Comparison of ENCODE assay signal across 38 cellular contexts in the genomic region with DNA sequence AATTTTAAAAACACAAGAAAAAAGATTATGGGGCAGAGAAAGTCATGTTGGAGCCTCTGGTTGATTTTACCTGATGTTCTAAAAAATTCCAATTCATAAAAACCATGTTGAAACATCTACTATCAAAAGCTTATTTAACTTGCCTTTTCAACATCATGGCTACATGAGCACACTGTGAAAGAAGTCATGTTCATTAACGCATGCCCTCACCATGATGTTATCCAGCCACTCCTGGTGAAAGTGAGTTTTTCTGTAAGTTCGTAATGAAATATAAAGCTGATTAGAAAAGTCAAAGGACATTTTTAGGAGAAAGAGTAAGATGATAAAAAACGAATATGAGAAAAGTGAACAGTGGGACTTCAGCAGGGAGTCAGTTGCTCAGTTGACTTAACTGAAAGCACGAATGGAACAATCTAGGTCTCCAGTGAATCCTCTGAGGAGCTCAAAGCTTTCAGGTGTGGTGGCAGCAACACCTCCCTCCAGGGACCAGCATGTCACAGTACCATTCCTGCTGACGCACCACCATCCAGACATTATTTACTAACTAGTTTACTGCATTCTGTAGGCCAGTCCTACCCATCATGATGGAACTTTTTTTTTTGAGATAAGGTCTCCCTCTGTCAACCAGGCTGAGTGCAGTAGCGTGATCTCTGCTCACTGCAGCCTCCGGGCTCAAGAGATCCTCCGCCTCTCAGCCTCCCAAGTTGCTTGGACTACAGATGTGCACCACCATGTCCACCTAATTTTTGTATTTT.
"Had no signal": no experiment of that assay in that cellular context is flagged by ENCODE, and none has a peak within 500 bp of the region (broad histone marks: within the 10 kb centered on the region; RNA-seq: fewer than 3 reads in every experiment).

No MANE protein-coding gene starts in this region.

- H3K36me3 Mint-ChIP-seq: activated naive CD4-positive, alpha-beta T cell treated with anti-CD3 and anti-CD28 coated beads, Interleukin-2, amount 10 ng/mL, durations not matched to agents 7 days and 5 days; activated naive CD4-positive, alpha-beta T cell treated with anti-CD3 and anti-CD28 coated beads, Interleukin-2, amount 50 U/mL, for 24 hours; activated naive CD4-positive, alpha-beta T cell treated with anti-CD3 and anti-CD28 coated beads, Interleukin-2, amount 50 U/mL, for 72 hours; activated naive CD8-positive, alpha-beta T cell; activated naive CD8-positive, alpha-beta T cell treated with anti-CD3 and anti-CD28 coated beads for 36 hours; activated naive CD8-positive, alpha-beta T cell treated with anti-CD3 and anti-CD28 coated beads, Interleukin-2, amount 10 ng/mL, durations not matched to agents 7 days and 5 days had no signal

- H3K9me3 Mint-ChIP-seq: activated naive CD4-positive, alpha-beta T cell treated with anti-CD3 and anti-CD28 coated beads for 36 hours; activated naive CD4-positive, alpha-beta T cell treated with anti-CD3 and anti-CD28 coated beads, Interleukin-2, amount 10 ng/mL, durations not matched to agents 7 days and 5 days; activated naive CD4-positive, alpha-beta T cell treated with anti-CD3 and anti-CD28 coated beads, Interleukin-2, amount 50 U/mL, for 24 hours; activated naive CD8-positive, alpha-beta T cell treated with anti-CD3 and anti-CD28 coated beads for 36 hours; activated naive CD8-positive, alpha-beta T cell treated with anti-CD3 and anti-CD28 coated beads, Interleukin-2, amount 50 U/mL, for 24 hours; activated T-helper 1 cell treated with anti-CD3 and anti-CD28 coated beads, Interleukin-12 subunit alpha, Interleukin-12 subunit beta, Interleukin-2, Interleukin-4 antibody, amounts not matched to agents 30 ng/mL and 10 ng/mL and 1 ng/mL, durations not matched to agents 14 hours and 24 hours and 36 hours; activated T-helper 17 cell treated with anti-CD3 and anti-CD28 coated beads, Interleukin-2, amount 50 U/mL, for 72 hours had no signal

- H3K4me3 ChIP-seq: adrenal gland, ascending aorta, body of pancreas, breast epithelium had no signal

- H3K27ac Mint-ChIP-seq: activated naive CD4-positive, alpha-beta T cell treated with anti-CD3 and anti-CD28 coated beads for 36 hours; activated naive CD4-positive, alpha-beta T cell treated with anti-CD3 and anti-CD28 coated beads, Interleukin-2, amount 10 ng/mL, durations not matched to agents 7 days and 5 days; activated naive CD4-positive, alpha-beta T cell treated with anti-CD3 and anti-CD28 coated beads, Interleukin-2, amount 50 U/mL, for 24 hours; activated naive CD4-positive, alpha-beta T cell treated with anti-CD3 and anti-CD28 coated beads, Interleukin-2, amount 50 U/mL, for 72 hours; activated naive CD8-positive, alpha-beta T cell; activated naive CD8-positive, alpha-beta T cell treated with anti-CD3 and anti-CD28 coated beads for 36 hours; activated naive CD8-positive, alpha-beta T cell treated with anti-CD3 and anti-CD28 coated beads, Interleukin-2, amount 10 ng/mL, durations not matched to agents 7 days and 5 days; activated naive CD8-positive, alpha-beta T cell treated with anti-CD3 and anti-CD28 coated beads, Interleukin-2, amount 50 U/mL, for 24 hours; activated T-cell treated with anti-CD3 and anti-CD28 coated beads, Interleukin-2, amount 50 U/mL, for 24 hours; activated T-cell treated with anti-CD3 and anti-CD28 coated beads, Interleukin-2, amount 50 U/mL, for 72 hours; activated T-helper 1 cell treated with anti-CD3 and anti-CD28 coated beads, Interleukin-12 subunit alpha, Interleukin-12 subunit beta, Interleukin-2, Interleukin-4 antibody, amounts not matched to agents 30 ng/mL and 10 ng/mL and 1 ng/mL, durations not matched to agents 14 hours and 24 hours and 36 hours; activated T-helper 17 cell treated with anti-CD3 and anti-CD28 coated beads, Interleukin-2, amount 50 U/mL, for 72 hours; activated T-helper 2 cell treated with anti-CD3 and anti-CD28 coated beads, Interferon-gamma antibody, Interleukin-2, Interleukin-4, amounts not matched to agents 10 μg/mL and 5 μg/mL and 100 μg/mL, durations not matched to agents 14 hours and 24 hours and 36 hours had no signal

- H3K4me3 Mint-ChIP-seq: activated naive CD4-positive, alpha-beta T cell treated with anti-CD3 and anti-CD28 coated beads for 36 hours; activated naive CD4-positive, alpha-beta T cell treated with anti-CD3 and anti-CD28 coated beads, Interleukin-2, amount 10 ng/mL, durations not matched to agents 7 days and 5 days; activated naive CD4-positive, alpha-beta T cell treated with anti-CD3 and anti-CD28 coated beads, Interleukin-2, amount 50 U/mL, for 24 hours; activated naive CD8-positive, alpha-beta T cell; activated naive CD8-positive, alpha-beta T cell treated with anti-CD3 and anti-CD28 coated beads for 36 hours; activated naive CD8-positive, alpha-beta T cell treated with anti-CD3 and anti-CD28 coated beads, Interleukin-2, amount 10 ng/mL, durations not matched to agents 7 days and 5 days; activated naive CD8-positive, alpha-beta T cell treated with anti-CD3 and anti-CD28 coated beads, Interleukin-2, amount 50 U/mL, for 24 hours; activated T-cell treated with anti-CD3 and anti-CD28 coated beads, Interleukin-2, amount 50 U/mL, for 24 hours; activated T-cell treated with anti-CD3 and anti-CD28 coated beads, Interleukin-2, amount 50 U/mL, for 4 hours; activated T-cell treated with anti-CD3 and anti-CD28 coated beads, Interleukin-2, amount 50 U/mL, for 72 hours; activated T-helper 1 cell treated with anti-CD3 and anti-CD28 coated beads, Interleukin-12 subunit alpha, Interleukin-12 subunit beta, Interleukin-2, Interleukin-4 antibody, amounts not matched to agents 30 ng/mL and 10 ng/mL and 1 ng/mL, durations not matched to agents 14 hours and 24 hours and 36 hours; activated T-helper 17 cell treated with anti-CD3 and anti-CD28 coated beads, Interleukin-2, amount 50 U/mL, for 72 hours; brain; central memory CD8-positive, alpha-beta T cell had no signal

- DNase-seq: activated effector memory CD4-positive, alpha-beta T cell treated with anti-CD3 and anti-CD28 coated beads, Interleukin-2, amount 50 U/mL, for 16 hours; activated effector memory CD4-positive, alpha-beta T cell treated with Interleukin-2 at 50 U/mL for 16 hours; activated gamma-delta T cell; activated gamma-delta T cell treated with Interleukin-2 at 50 U/mL for 16 hours; activated naive CD4-positive, alpha-beta T cell; activated naive CD4-positive, alpha-beta T cell treated with anti-CD3 and anti-CD28 coated beads for 36 hours; activated naive CD4-positive, alpha-beta T cell treated with anti-CD3 and anti-CD28 coated beads, Interleukin-2, amount 10 ng/mL, durations not matched to agents 7 days and 5 days; activated naive CD4-positive, alpha-beta T cell treated with anti-CD3 and anti-CD28 coated beads, Interleukin-2, amount 50 U/mL, for 16 hours; activated naive CD4-positive, alpha-beta T cell treated with Interleukin-2 at 50 U/mL for 16 hours; activated naive CD8-positive, alpha-beta T cell treated with anti-CD3 and anti-CD28 coated beads for 36 hours; activated naive CD8-positive, alpha-beta T cell treated with anti-CD3 and anti-CD28 coated beads, Interleukin-2, amount 10 ng/mL, durations not matched to agents 7 days and 5 days; activated naive CD8-positive, alpha-beta T cell treated with anti-CD3 and anti-CD28 coated beads, Interleukin-2, amount 50 U/mL, for 24 hours; activated T-cell treated with anti-CD3 and anti-CD28 coated beads for 4 hours; activated T-cell treated with anti-CD3 and anti-CD28 coated beads, Interleukin-2, amount 50 U/mL, for 1 hour; activated T-cell treated with anti-CD3 and anti-CD28 coated beads, Interleukin-2, amount 50 U/mL, for 24 hours; activated T-cell treated with anti-CD3 and anti-CD28 coated beads, Interleukin-2, amount 50 U/mL, for 4 hours; activated T-cell treated with anti-CD3 and anti-CD28 coated beads, Interleukin-2, amount 50 U/mL, for 48 hours; activated T-cell treated with anti-CD3 and anti-CD28 coated beads, Interleukin-2, amount 50 U/mL, for 72 hours; adrenal gland; amniotic stem cell; amygdala; anterior cingulate cortex; aorta; body of pancreas; brain microvascular endothelial cell; caudate nucleus; central memory CD4-positive, alpha-beta T cell; cerebellar nuclear complex had no signal

- H3K27me3 Mint-ChIP-seq: activated naive CD4-positive, alpha-beta T cell treated with anti-CD3 and anti-CD28 coated beads, Interleukin-2, amount 10 ng/mL, durations not matched to agents 7 days and 5 days; activated naive CD8-positive, alpha-beta T cell treated with anti-CD3 and anti-CD28 coated beads, Interleukin-2, amount 10 ng/mL, durations not matched to agents 7 days and 5 days; activated naive CD8-positive, alpha-beta T cell treated with anti-CD3 and anti-CD28 coated beads, Interleukin-2, amount 50 U/mL, for 24 hours; activated T-cell treated with anti-CD3 and anti-CD28 coated beads, Interleukin-2, amount 50 U/mL, for 24 hours; activated T-helper 17 cell treated with anti-CD3 and anti-CD28 coated beads, Interleukin-2, amount 50 U/mL, for 72 hours; brain; central memory CD8-positive, alpha-beta T cell had no signal

- H3K9me3 ChIP-seq: adrenal gland, ascending aorta, body of pancreas, breast epithelium had no signal

- H3K36me3 ChIP-seq: adrenal gland, brain microvascular endothelial cell, breast epithelium had no signal

- H3K4me1 Mint-ChIP-seq: activated naive CD4-positive, alpha-beta T cell treated with anti-CD3 and anti-CD28 coated beads, Interleukin-2, amount 10 ng/mL, durations not matched to agents 7 days and 5 days; activated naive CD4-positive, alpha-beta T cell treated with anti-CD3 and anti-CD28 coated beads, Interleukin-2, amount 50 U/mL, for 24 hours; activated naive CD8-positive, alpha-beta T cell treated with anti-CD3 and anti-CD28 coated beads for 36 hours; activated naive CD8-positive, alpha-beta T cell treated with anti-CD3 and anti-CD28 coated beads, Interleukin-2, amount 10 ng/mL, durations not matched to agents 7 days and 5 days; activated naive CD8-positive, alpha-beta T cell treated with anti-CD3 and anti-CD28 coated beads, Interleukin-2, amount 50 U/mL, for 24 hours; activated T-helper 17 cell treated with anti-CD3 and anti-CD28 coated beads, Interleukin-2, amount 50 U/mL, for 72 hours; central memory CD8-positive, alpha-beta T cell had no signal

- H3K27ac ChIP-seq: adrenal gland, ascending aorta, body of pancreas, brain microvascular endothelial cell, breast epithelium had no signal

- H3K4me1 ChIP-seq: ascending aorta, breast epithelium had no signal

- H3K27me3 ChIP-seq: adrenal gland, ascending aorta, body of pancreas, brain microvascular endothelial cell, breast epithelium had no signal

- ATAC-seq: activated naive CD4-positive, alpha-beta T cell treated with anti-CD3 and anti-CD28 coated beads, Interleukin-2, amount 50 U/mL, for 72 hours; activated naive CD8-positive, alpha-beta T cell treated with anti-CD3 and anti-CD28 coated beads, Interleukin-2, amount 50 U/mL, for 24 hours; activated T-cell treated with anti-CD3 and anti-CD28 coated beads, Interleukin-2, amount 50 U/mL, for 4 hours; activated T-cell treated with anti-CD3 and anti-CD28 coated beads, Interleukin-2, amount 50 U/mL, for 72 hours; activated T-helper 17 cell treated with anti-CD3 and anti-CD28 coated beads, Interleukin-2, amount 50 U/mL, for 72 hours; body of pancreas had no signal
